6 cellular contexts compared by ENCODE assay signal in genomic region chr2:66853-67252, GRCh38. TPM values are rescaled to one million over a fixed set of nuclear protein-coding genes. Genes with fewer than 3 reads are reported as not detected.
"Had no signal": no experiment of that assay in that cellular context is flagged by ENCODE, and none has a peak within 500 bp of the region (broad histone marks: within the 10 kb centered on the region; RNA-seq: fewer than 3 reads in every experiment).

No MANE protein-coding gene starts in this region.

- H3K4me3 ChIP-seq: GM23338 had no signal

- FAIRE-seq: HepG2 had no signal

- H3K9me3 Mint-ChIP-seq: GM23338, IgD-negative memory B cell had no signal

- ATAC-seq: GM23338, HepG2 had no signal

- H3K4me3 Mint-ChIP-seq: GM23338, IgD-negative memory B cell had no signal

- DNase-seq: H7, HCEC 1CT, KG1 had no signal

- H3K27ac Mint-ChIP-seq: GM23338, IgD-negative memory B cell had no signal

- H3K27me3 Mint-ChIP-seq: IgD-negative memory B cell had no signal

- H3K4me2 ChIP-seq: GM23338 had no signal

- H3K4me1 Mint-ChIP-seq: IgD-negative memory B cell had no signal

- H2AFZ ChIP-seq: GM23338 had no signal

- H3K36me3 Mint-ChIP-seq: IgD-negative memory B cell had no signal

RNA-seq across cellular contexts. Expression of gene FAM110C, which starts 20.5 kb away (rescaled TPM):
- polyA plus RNA-seq: IgD-negative memory B cell had no signal
